ENCODE assay signal across 10 cellular contexts in genomic region chr20:37519508-37520416, GRCh38. TPM values are rescaled to one million over a fixed set of nuclear protein-coding genes. Genes with fewer than 3 reads are reported as not detected.
DNase-seq lines count a peak whose midpoint lies in the region; ATAC-seq and TF ChIP-seq lines count a peak whose summit lies in the region.
"Had no signal": no experiment of that assay in that cellular context is flagged by ENCODE, and none has a peak within 500 bp of the region (broad histone marks: within the 10 kb centered on the region; RNA-seq: fewer than 3 reads in every experiment).

No MANE protein-coding gene starts in this region.

- peak overlapping the region; percentile 23 for H3K4me3 ChIP-seq in GM12875 (ENCODE audit: low read depth, low read length)
- peak overlapping the region; percentile 48 for H3K4me3 ChIP-seq in ectodermal cell (ENCODE audit: insufficient read depth, low read depth, low read length)
- H3K4me3 ChIP-seq in osteoblast (ENCODE audit: insufficient read depth, low read length), result no peak overlapping the region

- H3K4me1 ChIP-seq in ectodermal cell (ENCODE audit: control insufficient read depth, insufficient read depth, low read length), result peaks cover 38% of the 10 kb centered on the region
- H3K4me1 ChIP-seq in osteoblast (ENCODE audit: insufficient read depth, low read length), result peaks cover 6% of the 10 kb centered on the region

- TF ChIP-seq CTCF in GM12875 (IDR thresholded peaks at IDR 0.05; ENCODE audit: borderline replicate concordance, insufficient read depth, low read depth, low read length) (no peak), osteoblast (IDR thresholded peaks at IDR 0.05; ENCODE audit: extremely low read depth, low read depth, low read length) (peak; percentile 6)

- peak; percentile 73 for DNase-seq in NCI-H2196 (lab: John Stamatoyannopoulos, UW; ENCODE audit: unreplicated experiment)
- DNase-seq in osteoblast (ENCODE audit: insufficient read length, low spot score, missing footprints), result no peak
- DNase-seq in globus pallidus (ENCODE audit: low spot score), result no peak
- DNase-seq: RPMI8226; stimulated activated CD4-positive, alpha-beta T cell treated with anti-CD3 and anti-CD28 coated beads, Interleukin-4, amount 100 ng/mL, for 1 hour had no signal

- 58 to 59% methylated on average over 39 of the region's 39 CpGs for WGBS in ectodermal cell, 2 experiments

- no peak overlapping the region for H3K27ac ChIP-seq in ectodermal cell (ENCODE audit: insufficient read depth, low read depth, low read length, poor library complexity, severe bottlenecking)
- no peak overlapping the region for H3K27ac ChIP-seq in osteoblast (ENCODE audit: low read depth, low read length)

- H2AFZ ChIP-seq in osteoblast (ENCODE audit: low read length), result no peak overlapping the region

- ATAC-seq in GM18511 (IDR thresholded peaks at IDR 0.05; ENCODE audit: unreplicated experiment) (no peak), HG02970 (IDR thresholded peaks at IDR 0.05; ENCODE audit: low FRiP score, unreplicated experiment) (no peak), HG02642 (IDR thresholded peaks at IDR 0.05; ENCODE audit: poor library complexity, unreplicated experiment) (no peak)

- no peak overlapping the region for H3K4me2 ChIP-seq in osteoblast (ENCODE audit: insufficient read depth, low read length)

- H3K36me3 ChIP-seq in ectodermal cell (ENCODE audit: control insufficient read depth, insufficient read depth, low read length) (peaks cover 7% of the 10 kb centered on the region), osteoblast (ENCODE audit: insufficient read depth, low read length) (peaks cover 21% of the 10 kb centered on the region)

- peaks cover 97% of the 10 kb centered on the region for H3K79me2 ChIP-seq in osteoblast (ENCODE audit: insufficient read depth, low read length)

- H3K9me3 ChIP-seq in ectodermal cell (ENCODE audit: control insufficient read depth, low read length) (no peaks in the 10 kb centered on the region), osteoblast (ENCODE audit: low read depth, low read length) (no peaks in the 10 kb centered on the region)

- H3K27me3 ChIP-seq in ectodermal cell (ENCODE audit: control insufficient read depth, insufficient read depth, low read length, poor library complexity, severe bottlenecking), result no peaks in the 10 kb centered on the region
- no peaks in the 10 kb centered on the region for H3K27me3 ChIP-seq in osteoblast (ENCODE audit: insufficient read depth, low read length)

- H4K20me1 ChIP-seq in osteoblast (ENCODE audit: insufficient read depth, low read length), result peaks cover 86% of the 10 kb centered on the region

RNA-seq across cellular contexts. Expression of gene NNAT, which starts 1.3 kb away (rescaled TPM):
- polyA plus RNA-seq in ectodermal cell (2013, experiment 1 of 4), result 287 TPM
- 298 TPM for polyA plus RNA-seq in ectodermal cell (2013, experiment 2 of 4)
- 276 TPM for polyA plus RNA-seq in ectodermal cell (2013, experiment 3 of 4)
- polyA plus RNA-seq in ectodermal cell (2013, experiment 4 of 4), result 337 TPM
- not detected in 2 replicates for total RNA-seq in osteoblast

RNA-seq across cellular contexts. Expression of gene BLCAP, which starts 7.9 kb away (rescaled TPM):
- 41.9 TPM for polyA plus RNA-seq in ectodermal cell (2013, experiment 1 of 4)
- polyA plus RNA-seq in ectodermal cell (2013, experiment 2 of 4), result 40.7 TPM
- 32.2 TPM for polyA plus RNA-seq in ectodermal cell (2013, experiment 3 of 4)
- polyA plus RNA-seq in ectodermal cell (2013, experiment 4 of 4), result 42.5 TPM
- total RNA-seq in osteoblast, result 35.4 and 39.1 TPM in 2 replicates
